1 cellular context compared by ENCODE assay signal in the genomic region with DNA sequence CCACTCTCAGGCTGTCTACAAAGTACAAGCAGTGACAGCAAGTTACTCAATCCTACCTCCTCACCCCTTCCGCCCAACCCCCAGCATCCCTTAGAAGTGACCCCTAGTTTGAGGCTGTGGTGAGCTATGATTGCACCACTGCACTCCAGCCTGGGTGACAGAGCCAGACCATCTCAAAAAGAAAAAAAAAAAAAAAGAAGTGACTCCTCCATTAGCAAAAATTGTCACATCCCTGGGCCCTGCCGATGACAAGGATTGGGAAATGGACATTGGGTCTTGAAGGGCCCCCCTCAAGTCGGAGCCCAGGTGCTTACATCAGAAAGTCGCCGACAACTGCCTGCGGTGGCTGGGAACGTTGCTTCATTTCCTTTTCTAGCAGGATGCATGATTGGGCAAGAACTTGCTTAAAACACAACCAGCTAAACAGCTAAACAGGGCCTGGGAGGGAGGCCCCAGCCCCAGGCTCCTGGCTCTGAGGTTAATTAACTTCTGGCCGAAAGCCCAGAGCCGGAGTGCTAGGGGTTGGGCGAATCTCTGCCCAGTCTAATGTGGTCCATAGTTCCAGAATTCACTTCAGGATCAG.
A peak's percentile ranks its signal among the peaks of the same experiment; 100 is the strongest.
TF ChIP-seq lines count a peak whose summit lies in the region.

No MANE protein-coding gene starts in this region.

TF ChIP-seq in HEK293, 187 proteins besides CTCF, POLR2A, EP300 and RAD21 (continued from another document):
- no peak for TF ChIP-seq GLIS2 (tag by site-specific recombination; IDR thresholded peaks at IDR 0.05)
- no peak for TF ChIP-seq SALL2 (tag by site-specific recombination; IDR thresholded peaks at IDR 0.05; ENCODE audit: borderline replicate concordance)
- no peak for TF ChIP-seq SCRT1 (tag by site-specific recombination; IDR thresholded peaks at IDR 0.05; ENCODE audit: borderline replicate concordance)
- TF ChIP-seq, protein P1, sequence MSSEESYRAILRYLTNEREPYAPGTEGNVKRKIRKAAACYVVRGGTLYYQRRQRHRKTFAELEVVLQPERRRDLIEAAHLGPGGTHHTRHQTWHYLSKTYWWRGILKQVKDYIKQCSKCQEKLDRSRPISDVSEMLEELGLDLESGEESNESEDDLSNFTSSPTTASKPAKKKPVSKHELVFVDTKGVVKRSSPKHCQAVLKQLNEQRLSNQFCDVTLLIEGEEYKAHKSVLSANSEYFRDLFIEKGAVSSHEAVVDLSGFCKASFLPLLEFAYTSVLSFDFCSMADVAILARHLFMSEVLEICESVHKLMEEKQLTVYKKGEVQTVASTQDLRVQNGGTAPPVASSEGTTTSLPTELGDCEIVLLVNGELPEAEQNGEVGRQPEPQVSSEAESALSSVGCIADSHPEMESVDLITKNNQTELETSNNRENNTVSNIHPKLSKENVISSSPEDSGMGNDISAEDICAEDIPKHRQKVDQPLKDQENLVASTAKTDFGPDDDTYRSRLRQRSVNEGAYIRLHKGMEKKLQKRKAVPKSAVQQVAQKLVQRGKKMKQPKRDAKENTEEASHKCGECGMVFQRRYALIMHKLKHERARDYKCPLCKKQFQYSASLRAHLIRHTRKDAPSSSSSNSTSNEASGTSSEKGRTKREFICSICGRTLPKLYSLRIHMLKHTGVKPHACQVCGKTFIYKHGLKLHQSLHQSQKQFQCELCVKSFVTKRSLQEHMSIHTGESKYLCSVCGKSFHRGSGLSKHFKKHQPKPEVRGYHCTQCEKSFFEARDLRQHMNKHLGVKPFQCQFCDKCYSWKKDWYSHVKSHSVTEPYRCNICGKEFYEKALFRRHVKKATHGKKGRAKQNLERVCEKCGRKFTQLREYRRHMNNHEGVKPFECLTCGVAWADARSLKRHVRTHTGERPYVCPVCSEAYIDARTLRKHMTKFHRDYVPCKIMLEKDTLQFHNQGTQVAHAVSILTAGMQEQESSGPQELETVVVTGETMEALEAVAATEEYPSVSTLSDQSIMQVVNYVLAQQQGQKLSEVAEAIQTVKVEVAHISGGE (tag by site-specific recombination; conservative IDR thresholded peaks at IDR 0.05; ENCODE audit: low read depth) = no peak
- TF ChIP-seq ZNF16 (tag by site-specific recombination; IDR thresholded peaks at IDR 0.05; ENCODE audit: low read depth) = no peak
- no peak for TF ChIP-seq TCF7L2 (IDR thresholded peaks at IDR 0.05; ENCODE audit: borderline replicate concordance, low read depth, low read length)
- peak; percentile 70; the same call in 1 of the 2 replicates for TF ChIP-seq ZBTB17 (tag by site-specific recombination; IDR thresholded peaks at IDR 0.05)
